ENCODE assay signal across 8 cellular contexts in genomic region chr18:63339920-63340484, GRCh38. TPM values are rescaled to one million over a fixed set of nuclear protein-coding genes. Genes with fewer than 3 reads are reported as not detected.
DNase-seq lines count a peak whose midpoint lies in the region; ATAC-seq and TF ChIP-seq lines count a peak whose summit lies in the region.

No MANE protein-coding gene starts in this region.

- H3K4me2 ChIP-seq in H9 (ENCODE audit: insufficient read depth, insufficient read length, low read length) (no peak overlapping the region), PC-9 (no peak overlapping the region)

- H3K4me1 ChIP-seq in H9 (ENCODE audit: insufficient read depth, low read length) (no peaks in the 10 kb centered on the region), PC-9 (replicated peaks; ENCODE audit: insufficient read depth) (peaks cover 21% of the 10 kb centered on the region), lower lobe of right lung (no peaks in the 10 kb centered on the region), prostate gland (replicated peaks) (no peaks in the 10 kb centered on the region)

- H2AK5ac ChIP-seq in H9 (ENCODE audit: insufficient read length, low read length): no peak overlapping the region

- H3K4ac ChIP-seq in H9 (ENCODE audit: low read depth, low read length): no peak overlapping the region

- H2AFZ ChIP-seq in H9 (ENCODE audit: low read length) (no peak overlapping the region), PC-9 (no peak overlapping the region)

- DNase-seq in COLO668 (lab: John Stamatoyannopoulos, UW; ENCODE audit: unreplicated experiment) (peak; percentile 33), H9 (peak; percentile 51), PC-9 (no peak), lower lobe of right lung (no peak), prostate gland (ENCODE audit: low spot score) (no peak), NCI-H226 (no peak)

- no peak overlapping the region for H3K14ac ChIP-seq in H9 (ENCODE audit: insufficient read depth, low read length)

- no peak overlapping the region for H3K18ac ChIP-seq in H9 (ENCODE audit: insufficient read length, low read depth, low read length)

- H3K36me3 Mint-ChIP-seq in H9 (ENCODE audit: insufficient read depth in 1 of 3, low read depth in 3 of 3): peaks cover 21 to 80% (median 70%) of the 10 kb centered on the region in 3 experiments; a peak in 6 of 7 replicates
- H3K36me3 Mint-ChIP-seq in brain: peaks cover 73% of the 10 kb centered on the region

- CTCF ChIA-PET in PC-9 (lab: Charles Lee): no interaction called here

- H2BK5ac ChIP-seq in H9 (ENCODE audit: insufficient read length, low read length): no peak overlapping the region

- H2BK20ac ChIP-seq in H9 (ENCODE audit: low read depth, low read length, poor library complexity, severe bottlenecking): no peak overlapping the region

- no peak overlapping the region; a peak in 1 of 5 replicates for H3K4me3 Mint-ChIP-seq in H9
- no peak overlapping the region for H3K4me3 Mint-ChIP-seq in brain

- H3K4me1 Mint-ChIP-seq in H9 (peaks cover 17 to 22% of the 10 kb centered on the region in 2 experiments), brain (peaks cover 6% of the 10 kb centered on the region)

- H3T11ph ChIP-seq in H9 (ENCODE audit: low read length): no peak overlapping the region

- no peak overlapping the region for H2BK15ac ChIP-seq in H9 (ENCODE audit: low read depth, low read length)

- no peak overlapping the region for H3K23ac ChIP-seq in H9 (ENCODE audit: insufficient read length, low read depth, low read length)

- TF ChIP-seq CTCF in H9 (conservative IDR thresholded peaks at IDR 0.05) (peak; percentile 87), PC-9 (conservative IDR thresholded peaks at IDR 0.05) (peak; percentile 68), brain (conservative IDR thresholded peaks at IDR 0.05) (peak; percentile 65 to 81), lower lobe of right lung (IDR thresholded peaks at IDR 0.05) (peak; percentile 47), prostate gland (IDR thresholded peaks at IDR 0.05) (peak in 2 of 4 experiments; percentile 28 to 32)

- no peak overlapping the region for H3K27ac ChIP-seq in H9 (ENCODE audit: insufficient read length, low read depth, low read length)
- H3K27ac ChIP-seq in PC-9: no peak overlapping the region
- H3K27ac ChIP-seq in lower lobe of right lung: no peak overlapping the region
- no peak overlapping the region for H3K27ac ChIP-seq in prostate gland

- H3K9me3 ChIP-seq in H9 (ENCODE audit: control insufficient read depth, low read depth, low read length) (no peaks in the 10 kb centered on the region), PC-9 (ENCODE audit: insufficient read depth, low read depth) (no peaks in the 10 kb centered on the region), lower lobe of right lung (no peaks in the 10 kb centered on the region), prostate gland (no peaks in the 10 kb centered on the region)

- H3K56ac ChIP-seq in H9 (ENCODE audit: insufficient read length, low read depth, low read length): no peak overlapping the region

- WGBS in H9 (ENCODE audit: extremely low coverage, insufficient read length, low lambda C conversion rate): no CpG with 5 or more reads among the region's 4 CpGs
- WGBS in prostate gland: 28% methylated on average over 4 of the region's 4 CpGs

- H4K20me1 ChIP-seq in H9 (ENCODE audit: control insufficient read depth, insufficient read depth, insufficient read length) (no peaks in the 10 kb centered on the region), PC-9 (ENCODE audit: insufficient read depth) (no peaks in the 10 kb centered on the region)

- BruUV-seq in PC-9 (replicated peaks; lab: Mats Ljungman, UMichigan): no TSS peak

- ATAC-seq in lower lobe of right lung (no peak), HG03108 (IDR thresholded peaks at IDR 0.05; ENCODE audit: unreplicated experiment) (no peak)

- H3K23me2 ChIP-seq in H9 (ENCODE audit: insufficient read length, low read depth, low read length, poor library complexity, severe bottlenecking): no peaks in the 10 kb centered on the region

- H3K79me2 ChIP-seq in H9 (ENCODE audit: insufficient read depth, low read length) (no peaks in the 10 kb centered on the region), PC-9 (ENCODE audit: low read depth) (no peaks in the 10 kb centered on the region)

- TF ChIP-seq POLR2A in prostate gland (IDR thresholded peaks at IDR 0.05): no peak

- no peak overlapping the region for H4K91ac ChIP-seq in H9 (ENCODE audit: insufficient read length, low read depth, low read length)

- H3K36me3 ChIP-seq in PC-9 (ENCODE audit: low read depth) (peaks cover 39% of the 10 kb centered on the region), lower lobe of right lung (peaks cover 95% of the 10 kb centered on the region), prostate gland (no peaks in the 10 kb centered on the region)

- H4K8ac ChIP-seq in H9 (replicated peaks; ENCODE audit: insufficient read length, low read depth, low read length): no peak overlapping the region

- H3K9me2 ChIP-seq in PC-9 (ENCODE audit: insufficient read depth): no peaks in the 10 kb centered on the region

- H2BK120ac ChIP-seq in H9 (ENCODE audit: low read depth, low read length, poor library complexity, severe bottlenecking): no peak overlapping the region

- no peak overlapping the region for H2BK12ac ChIP-seq in H9 (ENCODE audit: insufficient read length, low read depth, low read length)

- H3K9ac ChIP-seq in H9 (ENCODE audit: extremely low read depth, insufficient read length, low read length): no peak overlapping the region

- intact Hi-C loops in PC-9 (cut with micrococcal nuclease; ENCODE audit: unreplicated experiment): loop anchor here (5.0 to 10.0 kb wide), 3 partner anchors 165 to 505 kb away; no protein-coding TSS in a partner anchor
- intact Hi-C loops in lower lobe of right lung (cut with DNase I): no loop called here
- intact Hi-C loops in prostate gland (cut with DNase I): no loop called here

- no peaks in the 10 kb centered on the region for H3K9me3 Mint-ChIP-seq in H9
- no peaks in the 10 kb centered on the region for H3K9me3 Mint-ChIP-seq in brain

- H3K4me3 ChIP-seq in PC-9: no peak overlapping the region
- H3K4me3 ChIP-seq in lower lobe of right lung: no peak overlapping the region
- H3K4me3 ChIP-seq in prostate gland: no peak overlapping the region

- POLR2A ChIA-PET in PC-9 (lab: Charles Lee; ENCODE audit: unreplicated experiment): interaction anchor here (0.6 kb wide), 1 partner anchor 25 kb away, joined by 5 read pairs; no protein-coding TSS in a partner anchor

- no peaks in the 10 kb centered on the region for H3K27me3 ChIP-seq in H9 (ENCODE audit: insufficient read depth, low read length)
- H3K27me3 ChIP-seq in PC-9 (ENCODE audit: insufficient read depth, low read depth): no peaks in the 10 kb centered on the region
- H3K27me3 ChIP-seq in lower lobe of right lung (ENCODE audit: low read depth): no peaks in the 10 kb centered on the region
- no peaks in the 10 kb centered on the region for H3K27me3 ChIP-seq in prostate gland (replicated peaks; ENCODE audit: insufficient read depth)

- peaks cover 25% of the 10 kb centered on the region; the same call in 1 of the 2 replicates for H3F3A ChIP-seq in PC-9 (ENCODE audit: insufficient read depth, low read depth)

- H3K79me1 ChIP-seq in H9 (ENCODE audit: insufficient read depth, low read depth, low read length, poor library complexity, severe bottlenecking): no peaks in the 10 kb centered on the region

- H4K5ac ChIP-seq in H9 (ENCODE audit: insufficient read length, low read depth, low read length): no peak overlapping the region

- H3K27me3 Mint-ChIP-seq in H9 (ENCODE audit: low read depth) (no peaks in the 10 kb centered on the region), brain (no peaks in the 10 kb centered on the region)

- H3K27ac Mint-ChIP-seq in H9 (peak overlapping the region in 2 of 3 experiments; percentile 84 to 92; a peak in 4 of 7 replicates), brain (peak overlapping the region in 1 of 5 experiments; percentile 16)

RNA-seq across cellular contexts. Expression of gene BCL2, which starts 20.4 kb away (rescaled TPM):
- total RNA-seq in H9 (2021): 1.2 and 1.3 TPM in 2 replicates
- total RNA-seq in PC-9 (2021): 2.0 TPM in 2 replicates
- polyA plus RNA-seq in brain (ENCODE audit: insufficient read depth, low read depth, low replicate concordance): 8.0 TPM
- 11.0 TPM for total RNA-seq in lower lobe of right lung
- total RNA-seq in prostate gland: 10 to 100 TPM; 14.8 to 38.4 TPM

RNA-seq across cellular contexts. Expression of gene KDSR, which starts 27.0 kb away (rescaled TPM):
- total RNA-seq in H9 (2021): 50.0 and 58.5 TPM in 2 replicates
- total RNA-seq in PC-9 (2021): 33.8 and 41.7 TPM in 2 replicates
- polyA plus RNA-seq in brain (ENCODE audit: insufficient read depth, low read depth, low replicate concordance): 36.3 TPM
- total RNA-seq in lower lobe of right lung: 68.5 TPM
- 10 to 100 TPM; 46.1 to 52.3 TPM for total RNA-seq in prostate gland

Comparison
In these comparisons a context has a peak if more than half of its experiments do, and no peak if none do; other contexts are left out.
1. DNase-seq: peak in COLO668 (single experiment) and H9 (single experiment); none in PC-9 (0 of 2), lower lobe of right lung (single experiment), prostate gland (single experiment) and NCI-H226 (single experiment).